ENCODE assay signal across 9 cellular contexts in genomic region chr5:148829734-148830133, GRCh38. TPM values are rescaled to one million over a fixed set of nuclear protein-coding genes. Genes with fewer than 3 reads are reported as not detected.
DNase-seq lines count a peak whose midpoint lies in the region; ATAC-seq and TF ChIP-seq lines count a peak whose summit lies in the region.
"Had no signal": no experiment of that assay in that cellular context is flagged by ENCODE, and none has a peak within 500 bp of the region (broad histone marks: within the 10 kb centered on the region; RNA-seq: fewer than 3 reads in every experiment).

No MANE protein-coding gene starts in this region.

- intact Hi-C loops in psoas muscle (cut with DNase I) (loop anchor here (5.0 to 10.0 kb wide), 6 partner anchors 123 to 283 kb away; no protein-coding TSS in a partner anchor), sciatic nerve (cut with DNase I) (no loop called here)

- WGBS in psoas muscle, 3 donors: 14 to 22% (median 18%) methylated on average over 5 of the region's 5 CpGs

- H3K4me3 ChIP-seq in DOHH2 (ENCODE audit: low read length): peak overlapping the region; percentile 89
- peak overlapping the region; percentile 86 for H3K4me3 ChIP-seq in psoas muscle

- H3K4me2 ChIP-seq in DOHH2 (ENCODE audit: low read length): peak overlapping the region; percentile 89

- no peaks in the 10 kb centered on the region for H3K27me3 ChIP-seq in DOHH2 (ENCODE audit: control insufficient read depth, low read length)
- no peaks in the 10 kb centered on the region for H3K27me3 ChIP-seq in foreskin keratinocyte
- no peaks in the 10 kb centered on the region for H3K27me3 ChIP-seq in psoas muscle (ENCODE audit: insufficient read depth in 3 of 3, low read length in 2 of 3)

- peaks cover 6% of the 10 kb centered on the region; the same call in 1 of the 2 replicates for H3K79me2 ChIP-seq in DOHH2 (ENCODE audit: control insufficient read depth, low read length)

- DNase-seq in T-helper 17 cell (no peak), foreskin keratinocyte (no peak), psoas muscle (peak in 1 of 2 donors; percentile 55), epidermal melanocyte (ENCODE audit: insufficient read length, low spot score) (no peak), sciatic nerve (ENCODE audit: low spot score) (no peak)
- DNase-seq in stimulated activated naive CD4-positive, alpha-beta T cell treated with Interleukin-2 at 50 U/mL for 16 hours (lab: John Stamatoyannopoulos, UW): no peak
- DNase-seq: DND-41 had no signal

- peak overlapping the region; percentile 90 for H3K4me3 Mint-ChIP-seq in T-helper 17 cell

- ATAC-seq in T-helper 17 cell (no peak), foreskin keratinocyte (no peak), psoas muscle (peak in 1 of 4 donors; percentile 24), sciatic nerve (no peak), GM19023 (IDR thresholded peaks at IDR 0.05; ENCODE audit: unreplicated experiment) (no peak)

- H3K27ac ChIP-seq in DOHH2 (ENCODE audit: low read depth, low read length): no peak overlapping the region
- peak overlapping the region; percentile 20 for H3K27ac ChIP-seq in foreskin keratinocyte
- peak overlapping the region; percentile 96 for H3K27ac ChIP-seq in psoas muscle

- H3K36me3 ChIP-seq in DOHH2 (ENCODE audit: control insufficient read depth, low read length): peaks cover 5% of the 10 kb centered on the region; the same call in 1 of the 2 replicates
- no peaks in the 10 kb centered on the region for H3K36me3 ChIP-seq in psoas muscle (ENCODE audit: insufficient read depth in 1 of 2, low read depth in 1 of 2)

- H4K20me1 ChIP-seq in DOHH2 (ENCODE audit: control insufficient read depth, insufficient read depth, low read depth, low read length): no peaks in the 10 kb centered on the region

- no peaks in the 10 kb centered on the region for H3K9me2 ChIP-seq in DOHH2 (replicated peaks; ENCODE audit: control insufficient read depth, low read length)

- peaks cover 63% of the 10 kb centered on the region for H3K4me1 Mint-ChIP-seq in T-helper 17 cell

- peak overlapping the region; percentile 67 for H3K27ac Mint-ChIP-seq in T-helper 17 cell

- H3K36me3 Mint-ChIP-seq in T-helper 17 cell (ENCODE audit: low read depth): peaks cover 2% of the 10 kb centered on the region

- peaks cover 95% of the 10 kb centered on the region for H3K4me1 ChIP-seq in DOHH2 (ENCODE audit: control insufficient read depth, low read length)
- peaks cover 14% of the 10 kb centered on the region for H3K4me1 ChIP-seq in foreskin keratinocyte
- peaks cover 65% of the 10 kb centered on the region for H3K4me1 ChIP-seq in psoas muscle

- peaks cover 10% of the 10 kb centered on the region for H3F3A ChIP-seq in DOHH2 (ENCODE audit: control insufficient read depth, insufficient read depth)

- TF ChIP-seq CTCF in DOHH2 (IDR thresholded peaks at IDR 0.05; ENCODE audit: low read depth, low read length, poor library complexity, severe bottlenecking) (no peak), foreskin keratinocyte (conservative IDR thresholded peaks at IDR 0.05) (no peak), psoas muscle (IDR thresholded peaks at IDR 0.05) (no peak)

- H3K27me3 Mint-ChIP-seq in T-helper 17 cell: peaks cover 19% of the 10 kb centered on the region

- H3K9me3 ChIP-seq in DOHH2 (ENCODE audit: control insufficient read depth, insufficient read depth, low read length) (no peaks in the 10 kb centered on the region), T-helper 17 cell (ENCODE audit: control insufficient read depth, low read length, poor library complexity, severe bottlenecking) (no peaks in the 10 kb centered on the region), psoas muscle (no peaks in the 10 kb centered on the region)

RNA-seq across cellular contexts. Expression of gene ADRB2, which starts 3.3 kb away (rescaled TPM):
- total RNA-seq in T-helper 17 cell: 1 to 10 TPM; 2.9 to 5.7 TPM
- total RNA-seq in foreskin keratinocyte: 20.4 and 36.9 TPM in 2 replicates
- polyA plus RNA-seq in foreskin keratinocyte: 10.8 and 23.5 TPM in 2 replicates
- total RNA-seq in psoas muscle: 10 to 100 TPM in 1 of 4 donors, 1 to 10 TPM in 3; 4.8 to 11.1 (median 7.9) TPM
- polyA plus RNA-seq in psoas muscle: 1 to 10 TPM; 1.3 to 5.6 (median 3.0) TPM
- total RNA-seq in sciatic nerve: 6.7 TPM
